1 cellular context compared by ENCODE assay signal in genomic region chr16:56961386-56961785, GRCh38.
TF ChIP-seq lines count a peak whose summit lies in the region.

No MANE protein-coding gene starts in this region.

TF ChIP-seq in endothelial cell of umbilical vein, 7 proteins besides CTCF, POLR2A, EP300 and RAD21 (continued from another document):
- TF ChIP-seq MAX (IDR thresholded peaks at IDR 0.05; ENCODE audit: insufficient read depth, insufficient read length) = no peak
- TF ChIP-seq MYC (IDR thresholded peaks at IDR 0.05; ENCODE audit: low read depth, low read length) = no peak
- TF ChIP-seq GATA2 (IDR thresholded peaks at IDR 0.05; ENCODE audit: insufficient read depth, insufficient read length, low read depth, low read length) = no peak
- no peak for TF ChIP-seq JUN (IDR thresholded peaks at IDR 0.05; ENCODE audit: borderline replicate concordance, insufficient read depth, insufficient read length, low read depth)
- TF ChIP-seq EZH2 (IDR thresholded peaks at IDR 0.05; ENCODE audit: borderline replicate concordance, low read depth, low read length, severe bottlenecking) = no peak
